In genomic region chr21:34128674-34129038, GRCh38 we compare ENCODE assay signal across 13 cellular contexts. TPM values are rescaled to one million over a fixed set of nuclear protein-coding genes. Genes with fewer than 3 reads are reported as not detected.
A peak's percentile ranks its signal among the peaks of the same experiment; 100 is the strongest.
DNase-seq lines count a peak whose midpoint lies in the region; ATAC-seq and TF ChIP-seq lines count a peak whose summit lies in the region.
"Had no signal": no experiment of that assay in that cellular context is flagged by ENCODE, and none has a peak within 500 bp of the region (broad histone marks: within the 10 kb centered on the region; RNA-seq: fewer than 3 reads in every experiment).

No MANE protein-coding gene starts in this region.

- peak overlapping the region; percentile 96 for H3K27ac Mint-ChIP-seq in stimulated activated naive CD8-positive, alpha-beta T cell treated with anti-CD3 and anti-CD28 coated beads, Interleukin-15, Interleukin-2, amounts not matched to agents 100 ng/mL and 50 ng/mL, for 24 hours
- peak overlapping the region; percentile 99 for H3K27ac Mint-ChIP-seq in nephron progenitor cell
- H3K27ac Mint-ChIP-seq: activated B cell treated with CpG ODN at 0.5 μM for 24 hours had no signal

- H3K4me3 Mint-ChIP-seq in stimulated activated naive CD8-positive, alpha-beta T cell treated with anti-CD3 and anti-CD28 coated beads, Interleukin-15, Interleukin-2, amounts not matched to agents 100 ng/mL and 50 ng/mL, for 24 hours: peak overlapping the region; percentile 2
- H3K4me3 Mint-ChIP-seq in nephron progenitor cell: peak overlapping the region; percentile 31
- H3K4me3 Mint-ChIP-seq: activated B cell treated with CpG ODN at 0.5 μM for 24 hours; stimulated activated naive B cell treated with anti-CD40 and anti-IgM and Interleukin-4, amounts not matched to agents 10 μg/mL and 1 μg/mL and 100 μg/mL, for 72 hours had no signal

- TF ChIP-seq CTCF in coronary artery (IDR thresholded peaks at IDR 0.05): no peak
- no peak for TF ChIP-seq CTCF in nephron progenitor cell (IDR thresholded peaks at IDR 0.05)

- DNase-seq in stimulated activated naive CD8-positive, alpha-beta T cell treated with anti-CD3 and anti-CD28 coated beads, Interleukin-15, Interleukin-2, amounts not matched to agents 100 U/mL and 50 U/mL, for 24 hours: no peak
- DNase-seq in coronary artery (ENCODE audit: low spot score) (no peak), nephron progenitor cell (no peak), kidney tubule cell (ENCODE audit: low spot score) (no peak), NCI-H1092 (lab: John Stamatoyannopoulos, UW) (no peak), NCI-H1436 (lab: John Stamatoyannopoulos, UW) (no peak)
- DNase-seq: activated B cell treated with CpG ODN at 0.5 μM for 24 hours; Calu3; NCI-H526 treated with DMSO at 0.1 percent for 48 hours; stimulated activated naive B cell treated with anti-CD40 and anti-IgM and Interleukin-4, amounts not matched to agents 10 μg/mL and 1 μg/mL and 100 μg/mL, for 72 hours had no signal

- no peak for ATAC-seq in stimulated activated naive CD8-positive, alpha-beta T cell treated with anti-CD3 and anti-CD28 coated beads, Interleukin-15, Interleukin-2, amounts not matched to agents 100 U/mL and 50 U/mL, for 24 hours
- no peak for ATAC-seq in esophagus mucosa

- peaks cover 3% of the 10 kb centered on the region for H3K9me3 Mint-ChIP-seq in stimulated activated naive CD8-positive, alpha-beta T cell treated with anti-CD3 and anti-CD28 coated beads, Interleukin-15, Interleukin-2, amounts not matched to agents 100 ng/mL and 50 ng/mL, for 24 hours
- peaks cover 14% of the 10 kb centered on the region for H3K9me3 Mint-ChIP-seq in nephron progenitor cell
- H3K9me3 Mint-ChIP-seq: activated B cell treated with CpG ODN at 0.5 μM for 24 hours had no signal

- H3K27ac ChIP-seq in coronary artery: peak overlapping the region; percentile 63 to 89

- no peaks in the 10 kb centered on the region for H3K27me3 Mint-ChIP-seq in stimulated activated naive CD8-positive, alpha-beta T cell treated with anti-CD3 and anti-CD28 coated beads, Interleukin-15, Interleukin-2, amounts not matched to agents 100 ng/mL and 50 ng/mL, for 24 hours
- peaks cover 2% of the 10 kb centered on the region for H3K27me3 Mint-ChIP-seq in nephron progenitor cell (ENCODE audit: low read depth, poor library complexity)
- H3K27me3 Mint-ChIP-seq: activated B cell treated with CpG ODN at 0.5 μM for 24 hours; stimulated activated naive B cell treated with anti-CD40 and anti-IgM and Interleukin-4, amounts not matched to agents 10 μg/mL and 1 μg/mL and 100 μg/mL, for 72 hours had no signal

- peaks cover 76% of the 10 kb centered on the region for H3K36me3 Mint-ChIP-seq in stimulated activated naive CD8-positive, alpha-beta T cell treated with anti-CD3 and anti-CD28 coated beads, Interleukin-15, Interleukin-2, amounts not matched to agents 100 ng/mL and 50 ng/mL, for 24 hours (ENCODE audit: low read depth)
- peaks cover 66% of the 10 kb centered on the region for H3K36me3 Mint-ChIP-seq in nephron progenitor cell (ENCODE audit: low read depth)

- H3K4me3 ChIP-seq in coronary artery: peak overlapping the region; percentile 53
- H3K4me3 ChIP-seq: HAP-1 had no signal

- peaks cover 82% of the 10 kb centered on the region for H3K4me1 Mint-ChIP-seq in stimulated activated naive CD8-positive, alpha-beta T cell treated with anti-CD3 and anti-CD28 coated beads, Interleukin-15, Interleukin-2, amounts not matched to agents 100 ng/mL and 50 ng/mL, for 24 hours (ENCODE audit: low read depth)
- H3K4me1 Mint-ChIP-seq in nephron progenitor cell: peaks cover 63% of the 10 kb centered on the region

RNA-seq across cellular contexts. Expression of gene MRPS6, which starts 55.3 kb away (rescaled TPM):
- total RNA-seq in esophagus mucosa: 31.0 TPM

RNA-seq across cellular contexts. Expression of gene SLC5A3, which starts 55.3 kb away (rescaled TPM):
- total RNA-seq in esophagus mucosa: 5.6 TPM
